Comparison of ENCODE assay signal across 21 cellular contexts in genomic region chr6:35647400-35647799, GRCh38. TPM values are rescaled to one million over a fixed set of nuclear protein-coding genes. Genes with fewer than 3 reads are reported as not detected.
DNase-seq lines count a peak whose midpoint lies in the region; ATAC-seq, FAIRE-seq and TF ChIP-seq lines count a peak whose summit lies in the region.
"Had no signal": no experiment of that assay in that cellular context is flagged by ENCODE, and none has a peak within 500 bp of the region (broad histone marks: within the 10 kb centered on the region; RNA-seq: fewer than 3 reads in every experiment).

No MANE protein-coding gene starts in this region.

- peaks cover 32% of the 10 kb centered on the region for H3K36me3 Mint-ChIP-seq in activated naive CD4-positive, alpha-beta T cell treated with anti-CD3 and anti-CD28 coated beads for 36 hours (ENCODE audit: low read depth)
- H3K36me3 Mint-ChIP-seq in activated naive CD4-positive, alpha-beta T cell treated with anti-CD3 and anti-CD28 coated beads, Interleukin-2, amount 10 ng/mL, durations not matched to agents 7 days and 5 days: peaks cover 35% of the 10 kb centered on the region
- peaks cover 10% of the 10 kb centered on the region for H3K36me3 Mint-ChIP-seq in effector memory CD8-positive, alpha-beta T cell (ENCODE audit: insufficient read depth)
- H3K36me3 Mint-ChIP-seq in stimulated activated effector memory CD8-positive, alpha-beta T cell treated with anti-CD3 and anti-CD28 coated beads, Interleukin-12 subunit alpha, Interleukin-12 subunit beta, amount 100 ng/mL, for 72 hours: peaks cover 10% of the 10 kb centered on the region

- intact Hi-C loops in activated naive CD4-positive, alpha-beta T cell treated with anti-CD3 and anti-CD28 coated beads for 36 hours (cut with micrococcal nuclease): no loop called here

- no peak overlapping the region for H3K4me3 ChIP-seq in H7 (ENCODE audit: insufficient read depth, low read depth, low read length)
- H3K4me3 ChIP-seq: BLaER1 treated with 17β-estradiol and CSF1 and Interleukin-3, amounts not matched to agents 10 nM and 100 nM; dorsolateral prefrontal cortex; lung had no signal

- no peaks in the 10 kb centered on the region for H3K27me3 Mint-ChIP-seq in activated naive CD4-positive, alpha-beta T cell treated with anti-CD3 and anti-CD28 coated beads for 36 hours (ENCODE audit: low read depth)
- no peaks in the 10 kb centered on the region for H3K27me3 Mint-ChIP-seq in activated naive CD4-positive, alpha-beta T cell treated with anti-CD3 and anti-CD28 coated beads, Interleukin-2, amount 10 ng/mL, durations not matched to agents 7 days and 5 days
- no peaks in the 10 kb centered on the region for H3K27me3 Mint-ChIP-seq in effector memory CD8-positive, alpha-beta T cell
- H3K27me3 Mint-ChIP-seq: IgD-negative memory B cell had no signal

- peak overlapping the region; percentile 20 for H3K27ac Mint-ChIP-seq in activated naive CD4-positive, alpha-beta T cell treated with anti-CD3 and anti-CD28 coated beads for 36 hours
- H3K27ac Mint-ChIP-seq in activated naive CD4-positive, alpha-beta T cell treated with anti-CD3 and anti-CD28 coated beads, Interleukin-2, amount 10 ng/mL, durations not matched to agents 7 days and 5 days: no peak overlapping the region
- H3K27ac Mint-ChIP-seq in effector memory CD8-positive, alpha-beta T cell: peak overlapping the region; percentile 49 to 74
- H3K27ac Mint-ChIP-seq in stimulated activated effector memory CD8-positive, alpha-beta T cell treated with anti-CD3 and anti-CD28 coated beads, Interleukin-12 subunit alpha, Interleukin-12 subunit beta, amount 100 ng/mL, for 72 hours: peak overlapping the region; percentile 61

- no peak overlapping the region for H3K4me3 Mint-ChIP-seq in activated naive CD4-positive, alpha-beta T cell treated with anti-CD3 and anti-CD28 coated beads for 36 hours
- no peak overlapping the region for H3K4me3 Mint-ChIP-seq in activated naive CD4-positive, alpha-beta T cell treated with anti-CD3 and anti-CD28 coated beads, Interleukin-2, amount 10 ng/mL, durations not matched to agents 7 days and 5 days
- H3K4me3 Mint-ChIP-seq in effector memory CD8-positive, alpha-beta T cell: no peak overlapping the region
- H3K4me3 Mint-ChIP-seq in stimulated activated effector memory CD8-positive, alpha-beta T cell treated with anti-CD3 and anti-CD28 coated beads, Interleukin-12 subunit alpha, Interleukin-12 subunit beta, amount 100 ng/mL, for 72 hours: no peak overlapping the region
- H3K4me3 Mint-ChIP-seq: IgD-negative memory B cell had no signal

- FAIRE-seq in D721Med (lab: Jason Lieb, UNC): no peak
- FAIRE-seq: small intestine had no signal

- no peaks in the 10 kb centered on the region for H3K27me3 ChIP-seq in H7 (ENCODE audit: control insufficient read depth, insufficient read depth, low read length)
- H3K27me3 ChIP-seq: BLaER1 treated with 17β-estradiol and CSF1 and Interleukin-3, amounts not matched to agents 10 nM and 100 nM; dorsolateral prefrontal cortex had no signal

- DNase-seq in activated naive CD4-positive, alpha-beta T cell treated with anti-CD3 and anti-CD28 coated beads for 36 hours: no peak
- no peak for DNase-seq in activated naive CD4-positive, alpha-beta T cell treated with anti-CD3 and anti-CD28 coated beads, Interleukin-2, amount 10 ng/mL, durations not matched to agents 7 days and 5 days
- peak; percentile 30 for DNase-seq in H7
- no peak for DNase-seq in effector memory CD8-positive, alpha-beta T cell
- DNase-seq in stimulated activated effector memory CD8-positive, alpha-beta T cell treated with anti-CD3 and anti-CD28 coated beads, Interleukin-12 subunit alpha, Interleukin-12 subunit beta, amount 100 ng/mL, for 72 hours (ENCODE audit: low spot score in 2 of 2): no peak
- no peak for DNase-seq in stimulated activated naive CD4-positive, alpha-beta T cell (lab: John Stamatoyannopoulos, UW)
- DNase-seq in D721Med (ENCODE audit: insufficient read length, low spot score): no peak
- DNase-seq: activated CD4-positive, alpha-beta T cell treated with anti-CD3 and anti-CD28 coated beads, Interleukin-2, amount 50 U/mL, for 48 hours; activated naive CD4-positive, alpha-beta T cell treated with Interleukin-2 at 50 U/mL for 16 hours; activated T-cell treated with anti-CD3 and anti-CD28 coated beads for 4 hours; dorsolateral prefrontal cortex; NCI-H1092 treated with DMSO at 0.1 percent for 48 hours; NCI-H2029; NCI-H2227 treated with DMSO at 0.1 percent for 48 hours; small intestine; stimulated activated CD4-positive, alpha-beta T cell treated with anti-CD3 and anti-CD28 coated beads, Interleukin-2, amount 100 ng/mL, for 24 hours; substantia nigra had no signal

- CTCF ChIA-PET in activated naive CD4-positive, alpha-beta T cell treated with anti-CD3 and anti-CD28 coated beads for 36 hours (lab: Charles Lee): no interaction called here
- CTCF ChIA-PET in activated naive CD4-positive, alpha-beta T cell treated with anti-CD3 and anti-CD28 coated beads, Interleukin-2, amount 10 ng/mL, durations not matched to agents 7 days and 5 days (lab: Charles Lee): no interaction called here

- peaks cover 76% of the 10 kb centered on the region for H3K4me1 Mint-ChIP-seq in activated naive CD4-positive, alpha-beta T cell treated with anti-CD3 and anti-CD28 coated beads for 36 hours (ENCODE audit: low read depth)
- peaks cover 39% of the 10 kb centered on the region for H3K4me1 Mint-ChIP-seq in activated naive CD4-positive, alpha-beta T cell treated with anti-CD3 and anti-CD28 coated beads, Interleukin-2, amount 10 ng/mL, durations not matched to agents 7 days and 5 days
- peaks cover 16 to 22% of the 10 kb centered on the region in 2 donors for H3K4me1 Mint-ChIP-seq in effector memory CD8-positive, alpha-beta T cell (ENCODE audit: low read depth in 2 of 2)
- peaks cover 31% of the 10 kb centered on the region for H3K4me1 Mint-ChIP-seq in stimulated activated effector memory CD8-positive, alpha-beta T cell treated with anti-CD3 and anti-CD28 coated beads, Interleukin-12 subunit alpha, Interleukin-12 subunit beta, amount 100 ng/mL, for 72 hours

- H3K9me3 Mint-ChIP-seq in activated naive CD4-positive, alpha-beta T cell treated with anti-CD3 and anti-CD28 coated beads for 36 hours: no peaks in the 10 kb centered on the region
- H3K9me3 Mint-ChIP-seq in activated naive CD4-positive, alpha-beta T cell treated with anti-CD3 and anti-CD28 coated beads, Interleukin-2, amount 10 ng/mL, durations not matched to agents 7 days and 5 days: no peaks in the 10 kb centered on the region
- no peaks in the 10 kb centered on the region for H3K9me3 Mint-ChIP-seq in effector memory CD8-positive, alpha-beta T cell
- no peaks in the 10 kb centered on the region for H3K9me3 Mint-ChIP-seq in stimulated activated effector memory CD8-positive, alpha-beta T cell treated with anti-CD3 and anti-CD28 coated beads, Interleukin-12 subunit alpha, Interleukin-12 subunit beta, amount 100 ng/mL, for 72 hours

- ATAC-seq in effector memory CD8-positive, alpha-beta T cell (replicated peaks): no peak
- no peak for ATAC-seq in stimulated activated effector memory CD8-positive, alpha-beta T cell treated with anti-CD3 and anti-CD28 coated beads, Interleukin-12 subunit alpha, Interleukin-12 subunit beta, amount 100 ng/mL, for 72 hours
- ATAC-seq: HCT116 had no signal

- no peaks in the 10 kb centered on the region for H3K36me3 ChIP-seq in H7 (replicated peaks; ENCODE audit: control insufficient read depth, insufficient read depth, low read length)

- no peak for TF ChIP-seq CTCF in D721Med (IDR thresholded peaks at IDR 0.05; ENCODE audit: insufficient read depth, missing control alignments)

RNA-seq across cellular contexts. Expression of gene FKBP5, which starts 41.3 kb away (rescaled TPM):
- total RNA-seq in activated naive CD4-positive, alpha-beta T cell treated with anti-CD3 and anti-CD28 coated beads for 36 hours: 100 to 1,000 TPM; 202 to 208 TPM
- 13.2 and 15.0 TPM in 2 replicates for total RNA-seq in H7 (2014; rRNA removed; shearing (Covaris generic))

Comparison
In these comparisons a context has a peak if more than half of its experiments do, and no peak if none do; other contexts are left out.
1. RNA of gene FKBP5, which starts 41.3 kb away (total RNA-seq): 202 to 208 TPM in activated naive CD4-positive, alpha-beta T cell treated with anti-CD3 and anti-CD28 coated beads for 36 hours; 13.2 to 15.0 TPM in H7; every median in the first group is over 10 times any median in the second.